Comparison of ENCODE assay signal across 8 cellular contexts in the genomic region with DNA sequence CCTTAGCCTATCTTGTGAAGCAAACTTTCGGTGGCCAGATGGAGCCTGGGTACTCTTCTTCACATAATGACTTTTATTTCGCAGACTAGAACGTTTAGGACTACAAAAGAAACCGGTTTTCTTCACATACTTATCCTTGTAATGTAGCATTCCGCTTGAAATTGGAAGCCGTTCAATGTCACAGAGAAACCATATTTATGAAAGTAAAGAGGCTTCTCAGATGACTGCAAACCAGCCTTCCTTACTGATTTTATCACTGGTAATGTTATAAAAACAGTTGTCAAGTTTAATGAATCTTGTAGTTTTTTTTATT.
DNase-seq lines count a peak whose midpoint lies in the region; ATAC-seq and TF ChIP-seq lines count a peak whose summit lies in the region.

No MANE protein-coding gene starts in this region.

- ATAC-seq in WTC11 (no peak), gastrocnemius medialis (no peak), GM19328 (IDR thresholded peaks at IDR 0.05; ENCODE audit: unreplicated experiment) (no peak), GM21526 (IDR thresholded peaks at IDR 0.05; ENCODE audit: low FRiP score, unreplicated experiment) (no peak)

- in situ Hi-C loops in gastrocnemius medialis (cut with MboI; ENCODE audit: low sequenced_read_pairs in 4 of 4) = no loop called here

- no peak for TF ChIP-seq CTCF in GM12865 (IDR thresholded peaks at IDR 0.05; ENCODE audit: insufficient read depth, low read depth, low read length, missing control alignments)
- TF ChIP-seq CTCF in WTC11 (IDR thresholded peaks at IDR 0.05) = no peak
- TF ChIP-seq CTCF in fibroblast of the aortic adventitia (IDR thresholded peaks at IDR 0.05; ENCODE audit: insufficient read depth, low read length) = no peak
- no peak for TF ChIP-seq CTCF in gastrocnemius medialis (IDR thresholded peaks at IDR 0.05 in 4 of 5, conservative IDR thresholded peaks at IDR 0.05 in 1 of 5)

- no peak for TF ChIP-seq POLR2A in gastrocnemius medialis (IDR thresholded peaks at IDR 0.05)

- DNase-seq in GM12865 (ENCODE audit: low read depth) = no peak
- no peak for DNase-seq in WTC11 (ENCODE audit: low spot score)
- no peak for DNase-seq in fibroblast of the aortic adventitia (ENCODE audit: low read depth)
- no peak for DNase-seq in gastrocnemius medialis
- no peak for DNase-seq in HEK293T (ENCODE audit: extremely low spot score)
- no peak for DNase-seq in GM03348 (ENCODE audit: low spot score)

- H3K4me3 ChIP-seq in GM12865 (ENCODE audit: low read depth, low read length) (peak overlapping the region; percentile 43), fibroblast of the aortic adventitia (ENCODE audit: low read depth, low read length) (peak overlapping the region; percentile 62), gastrocnemius medialis (peak overlapping the region; percentile 48 to 61 (median 56))

- H3K9me3 ChIP-seq in gastrocnemius medialis = no peaks in the 10 kb centered on the region

- CTCF ChIA-PET in WTC11 (lab: Charles Lee) (interaction anchor here (1.0 to 1.1 kb wide), 2 partner anchors 17 to 43 kb away, joined by 3 to 5 read pairs; no protein-coding TSS in a partner anchor), HEK293T (lab: Yijun Ruan, JAX) (interaction anchor here (0.9 kb wide), 1 partner anchor 18 kb away, joined by 4 read pairs; no protein-coding TSS in a partner anchor)

- peaks cover 27% of the 10 kb centered on the region for H3K4me1 Mint-ChIP-seq in WTC11

- H3K4me1 ChIP-seq in gastrocnemius medialis = peaks cover 0 to 3% of the 10 kb centered on the region in 2 donors

- H3K27me3 ChIP-seq in gastrocnemius medialis = no peaks in the 10 kb centered on the region

- peak overlapping the region; percentile 93 for H3K27ac Mint-ChIP-seq in WTC11

- H3K27ac ChIP-seq in gastrocnemius medialis = peak overlapping the region in 3 of 4 donors; percentile 44 to 72 (median 63)

- POLR2A ChIA-PET in WTC11 (lab: Charles Lee) (interaction anchor here (0.7 to 1.7 kb wide), 6 partner anchors 10 to 134 kb away, joined by 3 to 14 read pairs (median 5); no protein-coding TSS in a partner anchor), HEK293T (lab: Yijun Ruan, JAX) (interaction anchor here (0.8 to 1.7 kb wide), 20 partner anchors 9 to 594 kb away, joined by 3 to 18 read pairs (median 6); no protein-coding TSS in a partner anchor)

- H3K4me3 Mint-ChIP-seq in WTC11 = peak overlapping the region; percentile 82

- H3K9me3 Mint-ChIP-seq in WTC11 = peaks cover 6% of the 10 kb centered on the region; the same call in 1 of the 2 replicates

- H3K36me3 ChIP-seq in gastrocnemius medialis = no peaks in the 10 kb centered on the region

- H3K27me3 Mint-ChIP-seq in WTC11 (ENCODE audit: low read depth) = peaks cover 8% of the 10 kb centered on the region

- intact Hi-C loops in gastrocnemius medialis (cut with DNase I; ENCODE audit: low total_unique reads) = no loop called here

- no peaks in the 10 kb centered on the region for H3K36me3 Mint-ChIP-seq in WTC11

TF ChIP-seq in WTC11, 78 proteins besides CTCF, POLR2A, EP300 and RAD21 (continues in another document):
- TF ChIP-seq GRHL2 (CRISPR knock-in tag; IDR thresholded peaks at IDR 0.05; ENCODE audit: insufficient replicate concordance, severe bottlenecking) (no peak), NR2C2 (CRISPR knock-in tag; IDR thresholded peaks at IDR 0.05) (no peak), ZNF121 (CRISPR knock-in tag; IDR thresholded peaks at IDR 0.05) (no peak), MXD4 (CRISPR knock-in tag; IDR thresholded peaks at IDR 0.05; ENCODE audit: borderline replicate concordance) (no peak)
- TF ChIP-seq, protein P1, sequence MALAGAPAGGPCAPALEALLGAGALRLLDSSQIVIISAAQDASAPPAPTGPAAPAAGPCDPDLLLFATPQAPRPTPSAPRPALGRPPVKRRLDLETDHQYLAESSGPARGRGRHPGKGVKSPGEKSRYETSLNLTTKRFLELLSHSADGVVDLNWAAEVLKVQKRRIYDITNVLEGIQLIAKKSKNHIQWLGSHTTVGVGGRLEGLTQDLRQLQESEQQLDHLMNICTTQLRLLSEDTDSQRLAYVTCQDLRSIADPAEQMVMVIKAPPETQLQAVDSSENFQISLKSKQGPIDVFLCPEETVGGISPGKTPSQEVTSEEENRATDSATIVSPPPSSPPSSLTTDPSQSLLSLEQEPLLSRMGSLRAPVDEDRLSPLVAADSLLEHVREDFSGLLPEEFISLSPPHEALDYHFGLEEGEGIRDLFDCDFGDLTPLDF (CRISPR knock-in tag; IDR thresholded peaks at IDR 0.05) = no peak
- TF ChIP-seq, protein P2, sequence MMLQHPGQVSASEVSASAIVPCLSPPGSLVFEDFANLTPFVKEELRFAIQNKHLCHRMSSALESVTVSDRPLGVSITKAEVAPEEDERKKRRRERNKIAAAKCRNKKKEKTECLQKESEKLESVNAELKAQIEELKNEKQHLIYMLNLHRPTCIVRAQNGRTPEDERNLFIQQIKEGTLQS (CRISPR knock-in tag; conservative IDR thresholded peaks at IDR 0.05) = no peak
- TF ChIP-seq, protein P3, sequence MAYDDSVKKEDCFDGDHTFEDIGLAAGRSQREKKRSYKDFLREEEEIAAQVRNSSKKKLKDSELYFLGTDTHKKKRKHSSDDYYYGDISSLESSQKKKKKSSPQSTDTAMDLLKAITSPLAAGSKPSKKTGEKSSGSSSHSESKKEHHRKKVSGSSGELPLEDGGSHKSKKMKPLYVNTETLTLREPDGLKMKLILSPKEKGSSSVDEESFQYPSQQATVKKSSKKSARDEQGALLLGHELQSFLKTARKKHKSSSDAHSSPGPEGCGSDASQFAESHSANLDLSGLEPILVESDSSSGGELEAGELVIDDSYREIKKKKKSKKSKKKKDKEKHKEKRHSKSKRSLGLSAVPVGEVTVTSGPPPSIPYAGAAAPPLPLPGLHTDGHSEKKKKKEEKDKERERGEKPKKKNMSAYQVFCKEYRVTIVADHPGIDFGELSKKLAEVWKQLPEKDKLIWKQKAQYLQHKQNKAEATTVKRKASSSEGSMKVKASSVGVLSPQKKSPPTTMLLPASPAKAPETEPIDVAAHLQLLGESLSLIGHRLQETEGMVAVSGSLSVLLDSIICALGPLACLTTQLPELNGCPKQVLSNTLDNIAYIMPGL (CRISPR knock-in tag; IDR thresholded peaks at IDR 0.05) = no peak
- TF ChIP-seq, protein P4, sequence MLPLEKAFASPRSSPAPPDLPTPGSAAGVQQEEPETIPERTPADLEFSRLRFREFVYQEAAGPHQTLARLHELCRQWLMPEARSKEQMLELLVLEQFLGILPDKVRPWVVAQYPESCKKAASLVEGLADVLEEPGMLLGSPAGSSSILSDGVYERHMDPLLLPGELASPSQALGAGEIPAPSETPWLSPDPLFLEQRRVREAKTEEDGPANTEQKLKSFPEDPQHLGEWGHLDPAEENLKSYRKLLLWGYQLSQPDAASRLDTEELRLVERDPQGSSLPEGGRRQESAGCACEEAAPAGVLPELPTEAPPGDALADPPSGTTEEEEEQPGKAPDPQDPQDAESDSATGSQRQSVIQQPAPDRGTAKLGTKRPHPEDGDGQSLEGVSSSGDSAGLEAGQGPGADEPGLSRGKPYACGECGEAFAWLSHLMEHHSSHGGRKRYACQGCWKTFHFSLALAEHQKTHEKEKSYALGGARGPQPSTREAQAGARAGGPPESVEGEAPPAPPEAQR (CRISPR knock-in tag; IDR thresholded peaks at IDR 0.05) = no peak

TF ChIP-seq in HEK293T, 16 proteins besides CTCF, POLR2A, EP300 and RAD21:
- TF ChIP-seq L3MBTL2 (conservative IDR thresholded peaks at IDR 0.05) = no peak
